Comparison of ENCODE assay signal across 1 cellular context in the genomic region with DNA sequence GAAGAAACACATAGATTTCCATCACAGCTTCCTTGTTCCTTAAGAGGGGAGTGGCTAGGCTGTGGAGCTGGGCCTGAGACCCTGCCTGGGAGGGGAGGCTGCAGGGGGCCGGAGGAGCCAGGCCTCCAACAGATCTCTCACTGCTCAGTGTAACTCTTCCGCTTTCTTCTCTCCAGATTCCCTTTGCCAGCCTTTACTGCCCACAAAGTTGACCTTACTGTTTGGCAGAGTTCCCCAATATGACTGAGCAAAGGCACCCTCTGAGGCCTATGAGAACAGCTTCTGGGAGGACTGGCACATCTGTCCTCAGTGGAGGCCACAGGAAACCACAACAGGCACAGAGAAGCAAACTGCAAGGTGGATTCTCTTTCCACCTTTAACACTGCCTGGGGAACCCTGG.
TF ChIP-seq lines count a peak whose summit lies in the region.

No MANE protein-coding gene starts in this region.

TF ChIP-seq in IMR-90, 13 proteins besides CTCF, POLR2A, EP300 and RAD21 (continued from another document):
- TF ChIP-seq MAZ (IDR thresholded peaks at IDR 0.05; ENCODE audit: borderline replicate concordance, low read depth, low read length): no peak
- no peak for TF ChIP-seq MXI1 (IDR thresholded peaks at IDR 0.05; ENCODE audit: borderline replicate concordance, low read depth, low read length)
- TF ChIP-seq RFX5 (IDR thresholded peaks at IDR 0.05; ENCODE audit: low read depth, low read length): no peak
- TF ChIP-seq NFE2L2 (IDR thresholded peaks at IDR 0.05; ENCODE audit: low read depth, low read length): no peak
- no peak for TF ChIP-seq SMC3 (IDR thresholded peaks at IDR 0.05; ENCODE audit: low read depth, low read length)
- no peak for TF ChIP-seq CHD1 (IDR thresholded peaks at IDR 0.05; ENCODE audit: low read depth, low read length)
- no peak for TF ChIP-seq MAFK (IDR thresholded peaks at IDR 0.05; ENCODE audit: low read depth, low read length)
TF ChIP-seq in IMR-90: peak in this region for 0.
